In the genomic region with DNA sequence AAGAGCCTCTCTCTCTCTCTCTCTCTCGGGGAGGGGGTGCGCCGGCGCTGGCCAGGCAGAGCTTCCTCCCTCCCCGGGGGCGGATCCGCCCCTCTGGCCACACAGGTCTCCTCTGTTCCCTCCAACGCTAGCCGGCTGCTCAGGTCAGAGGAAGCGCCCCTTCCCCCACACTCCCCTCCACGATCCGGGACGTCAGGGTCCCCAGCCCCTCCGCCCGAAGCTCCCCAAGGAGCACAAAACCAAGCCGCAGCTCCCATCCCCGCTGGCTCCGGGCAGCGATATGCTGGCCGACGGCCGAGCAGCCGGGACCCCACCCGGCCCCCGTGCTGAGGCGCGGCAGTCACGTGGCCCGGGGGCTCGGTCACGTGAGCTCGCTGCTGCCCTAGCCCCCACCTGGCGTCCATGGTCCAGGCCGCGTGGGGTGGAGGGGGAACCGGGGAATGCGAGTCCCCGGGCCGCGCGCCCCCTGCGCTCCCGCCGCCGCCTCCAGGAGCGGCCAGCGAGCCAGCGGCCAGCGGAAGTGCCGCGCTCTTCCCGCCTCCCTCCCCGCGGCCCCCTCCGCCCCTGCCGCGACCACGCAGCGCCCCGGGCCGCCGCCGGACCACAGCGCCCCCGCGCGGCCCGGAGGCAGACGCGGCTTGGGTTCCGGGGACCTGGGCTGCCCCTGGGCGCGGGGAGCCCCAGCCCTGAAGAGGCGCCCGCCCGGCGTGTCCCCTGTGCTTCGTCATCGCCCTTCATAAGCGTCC, we compare ENCODE assay signal across 8 cellular contexts. TPM values are rescaled to one million over a fixed set of nuclear protein-coding genes. Genes with fewer than 3 reads are reported as not detected.
DNase-seq lines count a peak whose midpoint lies in the region; ATAC-seq and TF ChIP-seq lines count a peak whose summit lies in the region.

A gene with protein sequence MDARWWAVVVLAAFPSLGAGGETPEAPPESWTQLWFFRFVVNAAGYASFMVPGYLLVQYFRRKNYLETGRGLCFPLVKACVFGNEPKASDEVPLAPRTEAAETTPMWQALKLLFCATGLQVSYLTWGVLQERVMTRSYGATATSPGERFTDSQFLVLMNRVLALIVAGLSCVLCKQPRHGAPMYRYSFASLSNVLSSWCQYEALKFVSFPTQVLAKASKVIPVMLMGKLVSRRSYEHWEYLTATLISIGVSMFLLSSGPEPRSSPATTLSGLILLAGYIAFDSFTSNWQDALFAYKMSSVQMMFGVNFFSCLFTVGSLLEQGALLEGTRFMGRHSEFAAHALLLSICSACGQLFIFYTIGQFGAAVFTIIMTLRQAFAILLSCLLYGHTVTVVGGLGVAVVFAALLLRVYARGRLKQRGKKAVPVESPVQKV (minus strand): TSS at position 522 of the 746 bp plus-strand sequence. CDS start 118 bp downstream, at position 404.

- H2BK15ac ChIP-seq in neuronal stem cell (ENCODE audit: low read length) = peak within 1 kb of the TSS; percentile 55

- no peaks in the 10 kb centered on the region for H3K27me3 Mint-ChIP-seq in activated naive CD4-positive, alpha-beta T cell treated with anti-CD3 and anti-CD28 coated beads, Interleukin-2, amount 50 U/mL, for 24 hours

- peak within 1 kb of the TSS; percentile 91 for H2AFZ ChIP-seq in neuronal stem cell (ENCODE audit: low read length)

- peak within 1 kb of the TSS; percentile 85 for H3K27ac Mint-ChIP-seq in activated naive CD4-positive, alpha-beta T cell treated with anti-CD3 and anti-CD28 coated beads, Interleukin-2, amount 50 U/mL, for 24 hours

- no peaks in the 10 kb centered on the region for H3K9me3 Mint-ChIP-seq in activated naive CD4-positive, alpha-beta T cell treated with anti-CD3 and anti-CD28 coated beads, Interleukin-2, amount 50 U/mL, for 24 hours

- peaks cover 65% of the 10 kb centered on the region for H3K4me1 Mint-ChIP-seq in activated naive CD4-positive, alpha-beta T cell treated with anti-CD3 and anti-CD28 coated beads, Interleukin-2, amount 50 U/mL, for 24 hours

- H3K9ac ChIP-seq in HUES64 (ENCODE audit: low read depth, low read length) (peak within 1 kb of the TSS; percentile 94), neuronal stem cell (ENCODE audit: low read depth, low read length, poor library complexity) (peak within 1 kb of the TSS; percentile 91)

- H3K4me3 ChIP-seq in HUES64 (ENCODE audit: low read length) = peak within 1 kb of the TSS; percentile 92
- H3K4me3 ChIP-seq in RWPE2 (ENCODE audit: severe bottlenecking) = peak within 1 kb of the TSS; percentile 80
- peak within 1 kb of the TSS; percentile 67 to 95 for H3K4me3 ChIP-seq in neuronal stem cell (ENCODE audit: low read length in 2 of 2)

- peak within 1 kb of the TSS; percentile 94 for H3K27ac ChIP-seq in HUES64 (ENCODE audit: low read depth, low read length)
- H3K27ac ChIP-seq in RWPE2 (ENCODE audit: poor library complexity, severe bottlenecking) = peak within 1 kb of the TSS; percentile 81
- peak within 1 kb of the TSS; percentile 90 for H3K27ac ChIP-seq in neuronal stem cell (replicated peaks; ENCODE audit: low read length)

- H4K91ac ChIP-seq in neuronal stem cell (ENCODE audit: low read depth, low read length, poor library complexity) = peak within 1 kb of the TSS; percentile 14

- H2BK5ac ChIP-seq in neuronal stem cell (ENCODE audit: low read length) = peak within 1 kb of the TSS; percentile 91

- peaks cover 65% of the 10 kb centered on the region for H3K36me3 ChIP-seq in HUES64 (ENCODE audit: insufficient read depth, low read length)
- peaks cover 40% of the 10 kb centered on the region for H3K36me3 ChIP-seq in RWPE2 (ENCODE audit: low read depth)
- peaks cover 42 to 80% of the 10 kb centered on the region in 2 donors for H3K36me3 ChIP-seq in neuronal stem cell (replicated peaks in 1 of 2; ENCODE audit: control insufficient read depth in 2 of 2, insufficient read depth in 2 of 2, low read length in 2 of 2)

- peaks cover 10% of the 10 kb centered on the region; the same call in 1 of the 2 replicates for H3K4me1 ChIP-seq in HUES64 (ENCODE audit: insufficient read depth, low read length)
- H3K4me1 ChIP-seq in RWPE2 (ENCODE audit: insufficient read depth, poor library complexity, severe bottlenecking) = peaks cover 7% of the 10 kb centered on the region
- peaks cover 12 to 14% of the 10 kb centered on the region in 2 donors for H3K4me1 ChIP-seq in neuronal stem cell (ENCODE audit: control insufficient read depth in 2 of 2, insufficient read depth in 1 of 2, low read depth in 1 of 2, low read length in 2 of 2)

- H3K18ac ChIP-seq in neuronal stem cell (ENCODE audit: low read length) = peak within 1 kb of the TSS; percentile 98

- peak; percentile 48 for DNase-seq in DMS53 treated with DMSO at 0.1 percent for 48 hours (lab: John Stamatoyannopoulos, UW; ENCODE audit: unreplicated experiment)
- no peak for DNase-seq in RWPE2 (ENCODE audit: low spot score)
- DNase-seq in globus pallidus (ENCODE audit: low spot score) = peak; percentile 95
- DNase-seq in neuronal stem cell (ENCODE audit: low spot score) = peak; percentile 78
- no peak for DNase-seq in ureter (ENCODE audit: low spot score)

- H3K36me3 Mint-ChIP-seq in activated naive CD4-positive, alpha-beta T cell treated with anti-CD3 and anti-CD28 coated beads, Interleukin-2, amount 50 U/mL, for 24 hours = peaks cover 23% of the 10 kb centered on the region

- WGBS in HUES64 = under 1% methylated on average over 80 of the region's 80 CpGs
- WGBS in neuronal stem cell (ENCODE audit: extremely low coverage in 2 of 2, insufficient read length in 2 of 2, insufficient replicate concordance in 1 of 2), 2 donors = no CpG with 5 or more reads among the region's 80 CpGs

- no peaks in the 10 kb centered on the region for H3K79me1 ChIP-seq in neuronal stem cell (ENCODE audit: low read depth, low read length)

- peak within 1 kb of the TSS; percentile 77 for H2AK5ac ChIP-seq in neuronal stem cell (ENCODE audit: low read depth, low read length)

- no peaks in the 10 kb centered on the region for H3K27me3 ChIP-seq in HUES64 (ENCODE audit: insufficient read depth, low read length)
- no peaks in the 10 kb centered on the region for H3K27me3 ChIP-seq in RWPE2 (ENCODE audit: insufficient read depth, poor library complexity, severe bottlenecking)
- H3K27me3 ChIP-seq in neuronal stem cell (ENCODE audit: control insufficient read depth in 3 of 3, insufficient read depth in 3 of 3, low read depth in 1 of 3, low read length in 3 of 3) = no peaks in the 10 kb centered on the region

- H3K14ac ChIP-seq in neuronal stem cell (ENCODE audit: low read length) = peak within 1 kb of the TSS; percentile 26

- ATAC-seq in GM21390 (IDR thresholded peaks at IDR 0.05; ENCODE audit: unreplicated experiment) (peak; percentile 47), RWPE2 (ENCODE audit: low read depth) (peak; percentile 35)

- H3K4me3 Mint-ChIP-seq in activated naive CD4-positive, alpha-beta T cell treated with anti-CD3 and anti-CD28 coated beads, Interleukin-2, amount 50 U/mL, for 24 hours = peak within 1 kb of the TSS; percentile 90

- H3K9me3 ChIP-seq in HUES64 (ENCODE audit: insufficient read depth, low read depth, low read length) = no peaks in the 10 kb centered on the region
- H3K9me3 ChIP-seq in RWPE2 (ENCODE audit: severe bottlenecking) = no peaks in the 10 kb centered on the region
- H3K9me3 ChIP-seq in neuronal stem cell (replicated peaks in 1 of 2; ENCODE audit: control insufficient read depth in 2 of 2, insufficient read depth in 1 of 2, low read depth in 1 of 2, low read length in 2 of 2) = no peaks in the 10 kb centered on the region

- H2BK120ac ChIP-seq in neuronal stem cell (ENCODE audit: low read depth, low read length) = no peak within 1 kb of the TSS

- peak within 1 kb of the TSS; percentile 98 for H3K4me2 ChIP-seq in neuronal stem cell (ENCODE audit: insufficient read depth, low read length, poor library complexity, severe bottlenecking)

- no peak within 1 kb of the TSS for H2BK12ac ChIP-seq in neuronal stem cell (ENCODE audit: low read length)

- H3K23ac ChIP-seq in neuronal stem cell (ENCODE audit: low read depth, low read length, poor library complexity) = peak within 1 kb of the TSS; percentile 92

- no peak within 1 kb of the TSS for H4K8ac ChIP-seq in neuronal stem cell (ENCODE audit: low read depth, low read length)

- TF ChIP-seq CTCF in RWPE2 (IDR thresholded peaks at IDR 0.05; ENCODE audit: poor library complexity, severe bottlenecking) = peak; percentile 98

- peak within 1 kb of the TSS; percentile 72 for H3K4ac ChIP-seq in neuronal stem cell (ENCODE audit: low read length)

RNA-seq across cellular contexts. Expression of the gene that starts here (rescaled TPM):
- 30.4 TPM for polyA plus RNA-seq in HUES64 (2013, experiment 1 of 2)
- 35.2 TPM for polyA plus RNA-seq in HUES64 (2013, experiment 2 of 2)
- polyA plus RNA-seq in neuronal stem cell (2013, experiment 1 of 2) = 42.4 TPM
- 41.6 TPM for polyA plus RNA-seq in neuronal stem cell (2013, experiment 2 of 2)
- total RNA-seq in ureter = 33.6 TPM

Comparison
In these comparisons a context has a peak if more than half of its experiments do, and no peak if none do; other contexts are left out.
1. DNase-seq: peak in DMS53 treated with DMSO at 0.1 percent for 48 hours (single experiment), globus pallidus (single experiment) and neuronal stem cell (single experiment); none in RWPE2 (single experiment) and ureter (single experiment).
2. Peak in every context shown above with its lines, with median percentiles within 50 percentile points of each other: H3K27ac ChIP-seq and H3K4me3 ChIP-seq.